Comparison of ENCODE assay signal across 20 cellular contexts in the genomic region with DNA sequence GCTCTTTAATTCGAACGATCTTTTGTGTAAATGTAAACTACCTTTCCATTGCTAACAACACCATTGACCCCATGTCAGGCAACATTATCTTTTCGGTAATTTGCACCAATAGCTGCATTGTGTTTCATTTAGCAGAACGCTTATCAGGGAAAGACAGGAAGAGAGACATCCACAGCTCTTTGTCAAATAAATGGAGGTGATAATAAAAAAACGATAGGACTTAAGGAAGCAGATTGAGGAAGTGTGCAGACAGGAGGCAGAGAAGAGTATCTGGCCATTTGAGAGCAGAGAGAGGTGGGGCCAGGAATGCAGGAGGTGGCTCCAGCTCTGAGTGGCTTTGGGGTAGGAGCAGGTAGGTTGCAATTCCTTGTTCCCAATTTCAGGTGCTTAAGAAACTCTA. TPM values are rescaled to one million over a fixed set of nuclear protein-coding genes. Genes with fewer than 3 reads are reported as not detected.
DNase-seq lines count a peak whose midpoint lies in the region; ATAC-seq, FAIRE-seq and TF ChIP-seq lines count a peak whose summit lies in the region.
"Had no signal": no experiment of that assay in that cellular context is flagged by ENCODE, and none has a peak within 500 bp of the region (broad histone marks: within the 10 kb centered on the region; RNA-seq: fewer than 3 reads in every experiment).

No MANE protein-coding gene starts in this region.

- H2BK20ac ChIP-seq in H9 (ENCODE audit: low read depth, low read length, poor library complexity, severe bottlenecking), result no peak overlapping the region

- no peak overlapping the region for H2AK5ac ChIP-seq in H9 (ENCODE audit: insufficient read length, low read length)

- DNase-seq in H9 (peak; percentile 72), WTC11 (ENCODE audit: low spot score) (peak; percentile 35), iPS DF 19.7 (ENCODE audit: low read depth, low spot score) (peak; percentile 84), neural progenitor cell (ENCODE audit: low spot score) (no peak), HepG2 (ENCODE audit: low spot score) (no peak)
- no peak for DNase-seq in effector CD4-positive, alpha-beta T cell
- DNase-seq: ACHN; CD4-positive, alpha-beta memory T cell; DMS153; DMS79 treated with DMSO at 0.1 percent for 48 hours; EL; GOT3 had no signal

- H3K14ac ChIP-seq in H9 (ENCODE audit: insufficient read depth, low read length), result no peak overlapping the region

- peak overlapping the region in 2 of 3 experiments; percentile 22 to 46; a peak in 4 of 7 replicates for H3K27ac Mint-ChIP-seq in H9
- peak overlapping the region; percentile 57 for H3K27ac Mint-ChIP-seq in WTC11
- H3K27ac Mint-ChIP-seq in neural progenitor cell, result no peak overlapping the region
- H3K27ac Mint-ChIP-seq: B cell; CD4-positive, alpha-beta memory T cell had no signal

- peak overlapping the region; percentile 11 for H3K27ac ChIP-seq in H9 (ENCODE audit: insufficient read length, low read depth, low read length)
- no peak overlapping the region for H3K27ac ChIP-seq in neural progenitor cell
- no peak overlapping the region for H3K27ac ChIP-seq in HepG2 (ENCODE audit: extremely low read length, insufficient read depth, low read length)
- H3K27ac ChIP-seq: C4-2B had no signal

- no peak overlapping the region for H2BK12ac ChIP-seq in H9 (ENCODE audit: insufficient read length, low read depth, low read length)

- TF ChIP-seq EP300 in HepG2 (IDR thresholded peaks at IDR 0.05; ENCODE audit: low read depth in 2 of 2, low read length in 2 of 2), result no peak
- TF ChIP-seq EP300 in HepG2 (CRISPR knock-in tag; IDR thresholded peaks at IDR 0.05; ENCODE audit: borderline replicate concordance), result no peak

- POLR2A ChIA-PET in WTC11 (lab: Charles Lee) (no interaction called here), HepG2 (lab: Yijun Ruan, JAX) (no interaction called here)

- no peaks in the 10 kb centered on the region for H3K23me2 ChIP-seq in H9 (ENCODE audit: insufficient read length, low read depth, low read length, poor library complexity, severe bottlenecking)

- intact Hi-C loops in HepG2 (cut with micrococcal nuclease; ENCODE audit: unreplicated experiment), result no loop called here

- no peak for FAIRE-seq in HepG2 (lab: Jason Lieb, UNC)
- FAIRE-seq: D721Med, G401.6, GM12891 had no signal

- no peak overlapping the region for H3K18ac ChIP-seq in H9 (ENCODE audit: insufficient read length, low read depth, low read length)

- no peak overlapping the region for H3K9ac ChIP-seq in H9 (ENCODE audit: extremely low read depth, insufficient read length, low read length)
- H3K9ac ChIP-seq in neural progenitor cell, result no peak overlapping the region
- no peak overlapping the region for H3K9ac ChIP-seq in HepG2 (ENCODE audit: insufficient read depth, low read depth, low read length)

- H3K27me3 ChIP-seq in H9 (ENCODE audit: insufficient read depth, low read length) (no peaks in the 10 kb centered on the region), neural progenitor cell (no peaks in the 10 kb centered on the region), HepG2 (ENCODE audit: control insufficient read depth in 1 of 2, insufficient read depth in 2 of 2, low read length in 2 of 2) (no peaks in the 10 kb centered on the region)

- ATAC-seq in WTC11 (peak; percentile 97), HG02981 (IDR thresholded peaks at IDR 0.05; ENCODE audit: unreplicated experiment) (no peak), HepG2 (no peak)
- ATAC-seq: HCT116 had no signal

- H3K79me2 ChIP-seq in H9 (ENCODE audit: insufficient read depth, low read length), result no peaks in the 10 kb centered on the region
- no peaks in the 10 kb centered on the region for H3K79me2 ChIP-seq in neural progenitor cell (ENCODE audit: low read depth)
- H3K79me2 ChIP-seq in HepG2 (ENCODE audit: insufficient read depth, low read length), result no peaks in the 10 kb centered on the region

- no peaks in the 10 kb centered on the region for H3F3A ChIP-seq in neural progenitor cell (ENCODE audit: low read depth)

- H3K9me3 Mint-ChIP-seq in H9, result peaks cover 8 to 56% of the 10 kb centered on the region in 2 experiments; a peak in 4 of 5 replicates
- peaks cover 45% of the 10 kb centered on the region for H3K9me3 Mint-ChIP-seq in WTC11
- H3K9me3 Mint-ChIP-seq in neural progenitor cell, result peaks cover 2% of the 10 kb centered on the region

- peaks cover 2 to 41% (median 21%) of the 10 kb centered on the region in 3 experiments; a peak in 6 of 7 replicates for H3K36me3 Mint-ChIP-seq in H9 (ENCODE audit: insufficient read depth in 1 of 3, low read depth in 3 of 3)
- peaks cover 60% of the 10 kb centered on the region for H3K36me3 Mint-ChIP-seq in WTC11
- no peaks in the 10 kb centered on the region for H3K36me3 Mint-ChIP-seq in neural progenitor cell
- H3K36me3 Mint-ChIP-seq: CD4-positive, alpha-beta memory T cell had no signal

- H3K79me1 ChIP-seq in H9 (ENCODE audit: insufficient read depth, low read depth, low read length, poor library complexity, severe bottlenecking), result no peaks in the 10 kb centered on the region

- H3K4me3 ChIP-seq in neural progenitor cell (no peak overlapping the region), HepG2 (replicated peaks in 1 of 3; ENCODE audit: insufficient read depth in 1 of 3, low read depth in 2 of 3, low read length in 3 of 3) (no peak overlapping the region)

- in situ Hi-C loops in HepG2 (cut with HindIII; ENCODE audit: extremely low pct_ligation_motif_present, low pct_unique_long_range_greater_than_20kb), result no loop called here

- H4K20me1 ChIP-seq in H9 (ENCODE audit: control insufficient read depth, insufficient read depth, insufficient read length) (no peaks in the 10 kb centered on the region), neural progenitor cell (ENCODE audit: low read depth) (no peaks in the 10 kb centered on the region), HepG2 (ENCODE audit: insufficient read depth, low read length) (no peaks in the 10 kb centered on the region)

- H3T11ph ChIP-seq in H9 (ENCODE audit: low read length), result no peak overlapping the region

- WGBS in H9 (ENCODE audit: extremely low coverage, insufficient read length, low lambda C conversion rate), result no CpG with 5 or more reads among the region's 5 CpGs
- WGBS in HepG2 (ENCODE audit: low lambda C conversion rate), result 0% methylated on average over 5 of the region's 5 CpGs

- no peak overlapping the region for H2BK5ac ChIP-seq in H9 (ENCODE audit: insufficient read length, low read length)

- H3K4me3 Mint-ChIP-seq in H9 (no peak overlapping the region; a peak in 2 of 5 replicates), WTC11 (peak overlapping the region; percentile 45), neural progenitor cell (no peak overlapping the region)
- H3K4me3 Mint-ChIP-seq: B cell; CD4-positive, alpha-beta memory T cell had no signal

- CTCF ChIA-PET in WTC11 (lab: Charles Lee) (interaction anchor here (0.7 to 2.1 kb wide), 6 partner anchors 10 to 406 kb away, joined by 3 to 12 read pairs (median 3); no protein-coding TSS in a partner anchor), HepG2 (lab: Yijun Ruan, JAX; ENCODE audit: low intra/inter-chr PET ratio, low total read pairs) (no interaction called here)

- H3K4me1 Mint-ChIP-seq in H9, result peaks cover 22 to 29% of the 10 kb centered on the region in 2 experiments
- H3K4me1 Mint-ChIP-seq in WTC11, result peaks cover 49% of the 10 kb centered on the region
- H3K4me1 Mint-ChIP-seq in neural progenitor cell, result no peaks in the 10 kb centered on the region
- H3K4me1 Mint-ChIP-seq: B cell; CD4-positive, alpha-beta memory T cell had no signal

- no peak overlapping the region for H2BK120ac ChIP-seq in H9 (ENCODE audit: low read depth, low read length, poor library complexity, severe bottlenecking)

- H3K23ac ChIP-seq in H9 (ENCODE audit: insufficient read length, low read depth, low read length), result no peak overlapping the region

- H4K91ac ChIP-seq in H9 (ENCODE audit: insufficient read length, low read depth, low read length), result no peak overlapping the region

- H3K36me3 ChIP-seq in neural progenitor cell, result no peaks in the 10 kb centered on the region
- H3K36me3 ChIP-seq in HepG2 (replicated peaks in 1 of 2; ENCODE audit: control insufficient read depth in 1 of 2, insufficient read depth in 2 of 2, low read length in 2 of 2), result no peaks in the 10 kb centered on the region

- no peak overlapping the region for H2BK15ac ChIP-seq in H9 (ENCODE audit: low read depth, low read length)

- H4K5ac ChIP-seq in H9 (ENCODE audit: insufficient read length, low read depth, low read length), result no peak overlapping the region

- H3K56ac ChIP-seq in H9 (ENCODE audit: insufficient read length, low read depth, low read length), result no peak overlapping the region

- H3K4me2 ChIP-seq in H9 (ENCODE audit: insufficient read depth, insufficient read length, low read length), result no peak overlapping the region
- no peak overlapping the region for H3K4me2 ChIP-seq in neural progenitor cell
- no peak overlapping the region for H3K4me2 ChIP-seq in HepG2 (ENCODE audit: low read depth, low read length)

- no peak for TF ChIP-seq RAD21 in HepG2 (CRISPR knock-in tag; IDR thresholded peaks at IDR 0.05)

- H3K27me3 Mint-ChIP-seq in H9 (ENCODE audit: low read depth) (peaks cover 10% of the 10 kb centered on the region; the same call in 1 of the 2 replicates), WTC11 (ENCODE audit: low read depth) (peaks cover 40% of the 10 kb centered on the region), neural progenitor cell (ENCODE audit: insufficient read depth, low read depth) (peaks cover 7% of the 10 kb centered on the region)
- H3K27me3 Mint-ChIP-seq: B cell; CD4-positive, alpha-beta memory T cell had no signal

- no peaks in the 10 kb centered on the region for H3K4me1 ChIP-seq in H9 (ENCODE audit: insufficient read depth, low read length)
- no peaks in the 10 kb centered on the region for H3K4me1 ChIP-seq in neural progenitor cell
- H3K4me1 ChIP-seq in HepG2 (ENCODE audit: insufficient read depth, low read length), result no peaks in the 10 kb centered on the region

- no TSS peak for BruUV-seq in HepG2 (replicated peaks; lab: Mats Ljungman, UMichigan)

- H3K4ac ChIP-seq in H9 (ENCODE audit: low read depth, low read length), result no peak overlapping the region

- TF ChIP-seq CTCF in H9 (conservative IDR thresholded peaks at IDR 0.05) (0 out of 3 replicates have a peak, but pooled peaks have one; percentile 12), WTC11 (IDR thresholded peaks at IDR 0.05) (no peak), neural progenitor cell (IDR thresholded peaks at IDR 0.05) (no peak), HepG2 (CRISPR knock-in tag; IDR thresholded peaks at IDR 0.05) (no peak)

- no peak for TF ChIP-seq POLR2A in HepG2 (IDR thresholded peaks at IDR 0.05; ENCODE audit: insufficient read depth in 1 of 2, low read depth in 2 of 2, low read length in 2 of 2)

- H2AFZ ChIP-seq in H9 (ENCODE audit: low read length) (no peak overlapping the region), neural progenitor cell (replicated peaks) (peak overlapping the region; percentile 54), HepG2 (ENCODE audit: low read length) (no peak overlapping the region)

- H3K9me3 ChIP-seq in H9 (ENCODE audit: control insufficient read depth, low read depth, low read length) (peaks cover 20% of the 10 kb centered on the region), neural progenitor cell (ENCODE audit: low read depth) (no peaks in the 10 kb centered on the region), HepG2 (ENCODE audit: low read length) (no peaks in the 10 kb centered on the region)

- H4K8ac ChIP-seq in H9 (replicated peaks; ENCODE audit: insufficient read length, low read depth, low read length), result no peak overlapping the region

RNA-seq across cellular contexts. Expression of a gene that starts 37.5 kb away (rescaled TPM):
- total RNA-seq in H9 (2021), result 0.87 and 1.0 TPM in 2 replicates
- total RNA-seq in WTC11 (2021), result 3.3 to 4.9 TPM (median 3.7 TPM) in 3 replicates
- 0.99 TPM in 1 of 2 replicates, not detected in the other for total RNA-seq in neural progenitor cell (ENCODE audit: low replicate concordance)
- not detected in 2 replicates for total RNA-seq in HepG2 (2016; rRNA removed; fragmentation: Illumina TruSeq; extraction: Trizol)
- total RNA-seq in HepG2 (2016; cell fraction: cytosol; rRNA removed; fragmentation: Illumina TruSeq; extraction: Trizol; ENCODE audit: low read depth), result not detected in 2 replicates
- not detected in 2 replicates for total RNA-seq in HepG2 (2016; cell fraction: insoluble cytoplasmic fraction; rRNA removed; fragmentation: Illumina TruSeq; extraction: Trizol)
- not detected in 2 replicates for total RNA-seq in HepG2 (2016; cell fraction: membrane; rRNA removed; fragmentation: Illumina TruSeq; extraction: Trizol)
- not detected in 2 replicates for total RNA-seq in HepG2 (2016; cell fraction: nucleus; rRNA removed; fragmentation: Illumina TruSeq; extraction: Trizol)
- not detected in 2 replicates for polyA plus RNA-seq in HepG2 (2011; rRNA removed)
- not detected in 2 replicates for polyA plus RNA-seq in HepG2 (2011; cell fraction: cytosol; rRNA removed)
- 0.10 TPM in 1 of 2 replicates, not detected in the other for polyA plus RNA-seq in HepG2 (2011; cell fraction: nucleus; rRNA removed)
- polyA plus RNA-seq in HepG2 (2012), result not detected in 2 replicates
- not detected in 2 replicates for polyA plus RNA-seq in HepG2 (2016; cell fraction: cytosol; fragmentation: Illumina TruSeq; extraction: Trizol; ENCODE audit: low read depth)
- not detected in 2 replicates for polyA plus RNA-seq in HepG2 (2016; cell fraction: insoluble cytoplasmic fraction; fragmentation: Illumina TruSeq; extraction: Trizol; ENCODE audit: low read depth)
- polyA plus RNA-seq in HepG2 (2016; cell fraction: membrane; fragmentation: Illumina TruSeq; extraction: Trizol; ENCODE audit: low read depth), result not detected in 2 replicates
- not detected in 2 replicates for polyA plus RNA-seq in HepG2 (2016; cell fraction: nucleus; fragmentation: Illumina TruSeq; extraction: Trizol; ENCODE audit: insufficient read depth, low read depth)
- polyA minus RNA-seq in HepG2 (2011; rRNA and poly(A)+ RNA removed; ENCODE audit: low replicate concordance), result not detected in 2 replicates
- polyA minus RNA-seq in HepG2 (2011; cell fraction: cytosol; rRNA and poly(A)+ RNA removed), result not detected in 2 replicates
- not detected in 2 replicates for polyA minus RNA-seq in HepG2 (2011; cell fraction: nucleus; rRNA and poly(A)+ RNA removed)
- total RNA-seq: HT-29 had no signal
- polyA plus RNA-seq: CD4-positive, alpha-beta memory T cell had no signal

Comparison
In these comparisons a context has a peak if more than half of its experiments do, and no peak if none do; other contexts are left out.
1. DNase-seq: peak in H9 (single experiment), WTC11 (single experiment) and iPS DF 19.7 (single experiment); none in neural progenitor cell (single experiment), effector CD4-positive, alpha-beta T cell (single experiment) and HepG2 (single experiment).